Comparison of ENCODE assay signal across 8 cellular contexts in the genomic region with DNA sequence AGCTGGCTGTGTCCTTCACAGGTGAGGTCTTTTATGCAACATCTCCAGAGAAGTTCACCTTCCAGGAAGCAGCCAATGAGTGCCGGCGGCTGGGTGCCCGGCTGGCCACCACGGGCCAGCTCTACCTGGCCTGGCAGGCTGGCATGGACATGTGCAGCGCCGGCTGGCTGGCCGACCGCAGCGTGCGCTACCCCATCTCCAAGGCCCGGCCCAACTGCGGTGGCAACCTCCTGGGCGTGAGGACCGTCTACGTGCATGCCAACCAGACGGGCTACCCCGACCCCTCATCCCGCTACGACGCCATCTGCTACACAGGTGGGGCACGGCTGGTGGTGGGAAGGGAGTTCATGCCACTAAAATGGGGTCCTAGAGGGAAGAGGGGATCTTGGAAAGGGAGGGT. TPM values are rescaled to one million over a fixed set of nuclear protein-coding genes. Genes with fewer than 3 reads are reported as not detected.
"Had no signal": no experiment of that assay in that cellular context is flagged by ENCODE, and none has a peak within 500 bp of the region (broad histone marks: within the 10 kb centered on the region; RNA-seq: fewer than 3 reads in every experiment).

No MANE protein-coding gene starts in this region.

- ATAC-seq: GM23338, HCT116 had no signal

- H3K4me3 ChIP-seq: GM23248, GM23338, HAP-1 had no signal

- H3K27ac Mint-ChIP-seq: GM23338, H9, HFFc6 had no signal

- H3K27ac ChIP-seq: GM23248 had no signal

- H3K36me3 ChIP-seq: HAP-1 had no signal

- DNase-seq: GM23248, GOT3, H9, HCEC 1CT, HFFc6 had no signal

- H3K4me1 Mint-ChIP-seq: GM23338 had no signal

- H3K9me3 Mint-ChIP-seq: GM23338, H9, HFFc6 had no signal

- H3K4me1 ChIP-seq: HAP-1 had no signal

- H3K4me3 Mint-ChIP-seq: GM23338, H9, HFFc6 had no signal

RNA-seq across cellular contexts. Expression of gene ACAN, which starts 40.1 kb away (rescaled TPM):
- total RNA-seq: GM23248 had no signal
- polyA plus RNA-seq: GM23248 had no signal
